8 cellular contexts compared by ENCODE assay signal in genomic region chr2:233053928-233054774, GRCh38. TPM values are rescaled to one million over a fixed set of nuclear protein-coding genes. Genes with fewer than 3 reads are reported as not detected.
DNase-seq lines count a peak whose midpoint lies in the region; ATAC-seq, FAIRE-seq and TF ChIP-seq lines count a peak whose summit lies in the region.

No MANE protein-coding gene starts in this region.

- ATAC-seq in mucosa of descending colon = peak; percentile 86

- H3K36me3 ChIP-seq in A673 (ENCODE audit: insufficient read depth, low read length, poor library complexity, severe bottlenecking) (no peaks in the 10 kb centered on the region), mucosa of descending colon (ENCODE audit: low read depth) (no peaks in the 10 kb centered on the region)

- H3K27ac ChIP-seq in A673 (ENCODE audit: low read depth, low read length, poor library complexity, severe bottlenecking) = no peak overlapping the region

- DNase-seq in A673 (ENCODE audit: low spot score) (peak; percentile 68), GM12891 (ENCODE audit: insufficient read length, low spot score) (peak; percentile 83), NCI-H1694 treated with DMSO at 0.1 percent for 48 hours (lab: John Stamatoyannopoulos, UW) (peak; percentile 11), mucosa of descending colon (peak in 2 of 3 donors; percentile 80 to 83), GF-D8 (lab: John Stamatoyannopoulos, UW) (no peak)
- peak; percentile 62 to 67 for DNase-seq in activated CD4-positive, alpha-beta T cell treated with anti-CD3 and anti-CD28 coated beads, Interleukin-2, amount 50 U/mL, for 24 hours (ENCODE audit: low read depth in 1 of 2, low spot score in 1 of 2)
- DNase-seq in effector CD4-positive, alpha-beta T cell = peak; percentile 67
- peak; percentile 53 for DNase-seq in stimulated activated CD8-positive, alpha-beta memory T cell treated with anti-CD3 and anti-CD28 coated beads, Interleukin-7, amount 100 ng/mL, for 24 hours (ENCODE audit: low read depth)

- peak; percentile 99 for TF ChIP-seq CTCF in A673 (conservative IDR thresholded peaks at IDR 0.05; ENCODE audit: low read depth, low read length)
- TF ChIP-seq CTCF in mucosa of descending colon (IDR thresholded peaks at IDR 0.05) = peak; percentile 89

- no TSS peak for BruUV-seq in A673 (replicated peaks; lab: Mats Ljungman, UMichigan)

- no peaks in the 10 kb centered on the region for H3K27me3 ChIP-seq in A673 (replicated peaks; ENCODE audit: insufficient read depth, low read depth, low read length, poor library complexity)

- no peak for TF ChIP-seq POLR2A in GM12891 (IDR thresholded peaks at IDR 0.05; ENCODE audit: low read depth, low read length)

- H3K4me3 ChIP-seq in A673 (ENCODE audit: low read depth, low read length, poor library complexity, severe bottlenecking) (no peak overlapping the region), mucosa of descending colon (no peak overlapping the region)

- peak; percentile 87 for FAIRE-seq in GM12891 (lab: Jason Lieb, UNC)

- intact Hi-C loops in A673 (cut with micrococcal nuclease; ENCODE audit: unreplicated experiment) = loop anchor here (2.0 to 10.0 kb wide), 2 partner anchors 201 to 449 kb away; no protein-coding TSS in a partner anchor
- intact Hi-C loops in mucosa of descending colon (cut with DNase I, micrococcal nuclease) = no loop called here

- no peaks in the 10 kb centered on the region for H3K9me3 ChIP-seq in A673 (ENCODE audit: low read depth, low read length, poor library complexity, severe bottlenecking)
- no peaks in the 10 kb centered on the region for H3K9me3 ChIP-seq in mucosa of descending colon

- CTCF ChIA-PET in A673 (lab: Charles Lee) = interaction anchor here (0.7 to 1.1 kb wide), 4 partner anchors 20 to 283 kb away, joined by 3 to 5 read pairs (median 3); no protein-coding TSS in a partner anchor

- POLR2A ChIA-PET in A673 (lab: Charles Lee; ENCODE audit: low non-redundant PET) = interaction anchor here (0.6 to 0.7 kb wide), 2 partner anchors 77 to 212 kb away, joined by 3 to 10 read pairs; no protein-coding TSS in a partner anchor

- H3K4me1 ChIP-seq in A673 (ENCODE audit: insufficient read depth, low read length, poor library complexity, severe bottlenecking) (no peaks in the 10 kb centered on the region), mucosa of descending colon (ENCODE audit: low read depth) (no peaks in the 10 kb centered on the region)

TF ChIP-seq in GM12891, 5 proteins besides CTCF, POLR2A, EP300 and RAD21:
- no peak for TF ChIP-seq PAX5 (IDR thresholded peaks at IDR 0.05; ENCODE audit: insufficient read depth, low read length, severe bottlenecking)
- TF ChIP-seq POU2F2 (IDR thresholded peaks at IDR 0.05; ENCODE audit: low read depth, low read length) = no peak
- no peak for TF ChIP-seq SPI1 (IDR thresholded peaks at IDR 0.05; ENCODE audit: low read depth, low read length)
- no peak for TF ChIP-seq POLR2AphosphoS5 (IDR thresholded peaks at IDR 0.05; ENCODE audit: low read depth, low read length)
- TF ChIP-seq TAF1 (IDR thresholded peaks at IDR 0.05; ENCODE audit: low read depth, low read length) = no peak

RNA-seq across cellular contexts. Expression of gene INPP5D, which starts 6.0 kb away (rescaled TPM):
- total RNA-seq in A673 (2021) = 2.3 and 3.0 TPM in 2 replicates
- polyA plus RNA-seq in GM12891 (2012; ENCODE audit: low read depth, missing spikeins) = 62.2 TPM
- 10 to 100 TPM in 1 of 3 donors, 1 to 10 TPM in 2; 8.2 to 14.4 (median 9.1) TPM for total RNA-seq in mucosa of descending colon

RNA-seq across cellular contexts. Expression of gene NEU2, which starts 21.7 kb away (rescaled TPM):
- total RNA-seq in A673 (2021) (not detected in 2 replicates), mucosa of descending colon (not detected)
- polyA plus RNA-seq in GM12891 (2012; ENCODE audit: low read depth, missing spikeins) = not detected

RNA-seq across cellular contexts. Expression of gene NGEF, which starts 41.1 kb away (rescaled TPM):
- total RNA-seq in A673 (2021) = 0.57 and 0.69 TPM in 2 replicates
- 0.44 TPM for polyA plus RNA-seq in GM12891 (2012; ENCODE audit: low read depth, missing spikeins)
- 10 to 100 TPM; 20.1 to 67.5 (median 38.0) TPM for total RNA-seq in mucosa of descending colon

Comparison
In these comparisons a context has a peak if more than half of its experiments do, and no peak if none do; other contexts are left out.
1. RNA of gene NGEF, which starts 41.1 kb away (total RNA-seq): 20.1 to 67.5 TPM in mucosa of descending colon; 0.57 to 0.69 TPM in A673; every median in the first group is over 10 times any median in the second.